In the genomic region with DNA sequence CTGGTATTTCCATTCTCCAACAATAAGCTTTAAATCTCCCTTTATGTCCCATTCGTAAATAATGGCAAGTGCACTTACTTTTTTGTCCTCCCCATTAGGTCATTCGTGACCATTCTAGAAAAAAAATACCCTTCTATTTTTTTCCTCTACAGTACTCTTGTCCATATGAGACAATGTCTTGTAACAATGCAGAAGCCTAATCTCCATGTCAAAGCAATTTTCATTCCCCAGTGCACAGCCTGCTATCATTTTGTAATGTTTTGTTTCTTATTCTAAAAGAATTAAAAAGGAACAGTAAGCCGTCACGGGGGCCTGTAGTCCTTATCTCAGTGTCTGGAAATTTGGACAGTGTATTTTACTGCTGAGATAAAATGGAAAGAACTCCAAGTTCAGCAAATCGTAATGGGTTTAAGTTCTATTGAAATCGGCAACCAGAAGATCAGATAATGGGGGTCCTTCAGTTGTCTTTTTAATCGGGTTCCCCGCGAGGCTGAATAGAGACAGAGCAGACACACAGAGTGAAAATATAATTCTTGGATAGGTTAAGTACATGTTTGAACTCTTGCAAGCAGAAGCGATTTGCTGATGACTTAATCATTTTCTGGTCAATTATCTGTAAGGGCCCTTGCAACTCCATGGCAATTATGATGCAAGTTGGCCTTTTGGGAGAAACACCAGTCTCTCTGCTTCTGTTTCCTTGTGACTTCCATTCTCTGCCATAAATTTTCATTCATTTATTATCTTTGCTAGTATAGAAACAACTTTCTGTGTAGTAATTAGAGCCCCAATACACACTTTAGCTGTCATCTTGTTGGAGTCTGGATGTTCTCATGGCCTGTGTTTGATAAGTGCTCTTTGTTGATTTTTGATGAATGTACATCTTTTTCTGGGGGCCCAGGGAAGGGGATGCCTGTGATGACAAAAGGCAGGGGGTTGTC, we compare ENCODE assay signal across 19 cellular contexts. TPM values are rescaled to one million over a fixed set of nuclear protein-coding genes. Genes with fewer than 3 reads are reported as not detected.
"Had no signal": no experiment of that assay in that cellular context is flagged by ENCODE, and none has a peak within 500 bp of the region (broad histone marks: within the 10 kb centered on the region; RNA-seq: fewer than 3 reads in every experiment).

No MANE protein-coding gene starts in this region.

- H3K4me3 ChIP-seq: coronary artery, gastroesophageal sphincter, tibial artery, uterus had no signal

- H3K27ac Mint-ChIP-seq: activated T-helper 1 cell treated with anti-CD3 and anti-CD28 coated beads, Interleukin-12 subunit alpha, Interleukin-12 subunit beta, Interleukin-2, Interleukin-4 antibody, amounts not matched to agents 30 ng/mL and 10 ng/mL and 1 ng/mL, durations not matched to agents 14 hours and 24 hours and 36 hours; immature natural killer cell; memory B cell; stimulated activated naive CD8-positive, alpha-beta T cell treated with anti-CD3 and anti-CD28 coated beads, Interleukin-15, amount 100 ng/mL, for 72 hours; T-cell had no signal

- DNase-seq: activated CD4-positive, alpha-beta T cell treated with anti-CD3 and anti-CD28 coated beads for 4 hours; activated naive CD4-positive, alpha-beta T cell treated with Interleukin-2 at 50 U/mL for 16 hours; effector CD8-positive, alpha-beta T cell; immature natural killer cell; stimulated activated CD4-positive, alpha-beta T cell treated with anti-CD3 and anti-CD28 coated beads, Interleukin-15, amount 100 ng/mL, for 24 hours; stimulated activated CD4-positive, alpha-beta T cell treated with anti-CD3 and anti-CD28 coated beads, Interleukin-4, amount 100 ng/mL, for 4 hours; stimulated activated naive CD8-positive, alpha-beta T cell treated with anti-CD3 and anti-CD28 coated beads, Interleukin-15, amount 100 ng/mL, for 72 hours; T-cell; T1000; tibial artery; uterus had no signal

- H3K27ac ChIP-seq: coronary artery, epithelial cell of prostate, gastroesophageal sphincter, tibial artery, uterus, VCaP had no signal

- H3K9me3 Mint-ChIP-seq: activated T-helper 1 cell treated with anti-CD3 and anti-CD28 coated beads, Interleukin-12 subunit alpha, Interleukin-12 subunit beta, Interleukin-2, Interleukin-4 antibody, amounts not matched to agents 30 ng/mL and 10 ng/mL and 1 ng/mL, durations not matched to agents 14 hours and 24 hours and 36 hours; nephron; stimulated activated naive CD8-positive, alpha-beta T cell treated with anti-CD3 and anti-CD28 coated beads, Interleukin-15, amount 100 ng/mL, for 72 hours; T-cell had no signal

- H3K4me1 Mint-ChIP-seq: immature natural killer cell; memory B cell; stimulated activated naive CD8-positive, alpha-beta T cell treated with anti-CD3 and anti-CD28 coated beads, Interleukin-15, amount 100 ng/mL, for 72 hours; T-cell had no signal

- H3K36me3 ChIP-seq: gastroesophageal sphincter, tibial artery, uterus had no signal

- H3K27me3 ChIP-seq: uterus had no signal

- H3K4me1 ChIP-seq: gastroesophageal sphincter, tibial artery, uterus had no signal

- H3K4me3 Mint-ChIP-seq: activated T-helper 1 cell treated with anti-CD3 and anti-CD28 coated beads, Interleukin-12 subunit alpha, Interleukin-12 subunit beta, Interleukin-2, Interleukin-4 antibody, amounts not matched to agents 30 ng/mL and 10 ng/mL and 1 ng/mL, durations not matched to agents 14 hours and 24 hours and 36 hours; immature natural killer cell; memory B cell; stimulated activated naive CD8-positive, alpha-beta T cell treated with anti-CD3 and anti-CD28 coated beads, Interleukin-15, amount 100 ng/mL, for 72 hours; T-cell had no signal

- H3K9me3 ChIP-seq: gastroesophageal sphincter, tibial artery, uterus had no signal

- FAIRE-seq: astrocyte had no signal

- H3K36me3 Mint-ChIP-seq: immature natural killer cell, memory B cell, T-cell had no signal

RNA-seq across cellular contexts. Expression of a gene that starts 22.1 kb away (rescaled TPM):
- total RNA-seq: activated T-helper 1 cell treated with anti-CD3 and anti-CD28 coated beads, Interleukin-12 subunit alpha, Interleukin-12 subunit beta, Interleukin-2, Interleukin-4 antibody, amounts not matched to agents 30 ng/mL and 10 ng/mL and 1 ng/mL, durations not matched to agents 14 hours and 24 hours and 36 hours had no signal
- polyA plus RNA-seq: immature natural killer cell had no signal
